ENCODE assay signal across 6 cellular contexts in the genomic region with DNA sequence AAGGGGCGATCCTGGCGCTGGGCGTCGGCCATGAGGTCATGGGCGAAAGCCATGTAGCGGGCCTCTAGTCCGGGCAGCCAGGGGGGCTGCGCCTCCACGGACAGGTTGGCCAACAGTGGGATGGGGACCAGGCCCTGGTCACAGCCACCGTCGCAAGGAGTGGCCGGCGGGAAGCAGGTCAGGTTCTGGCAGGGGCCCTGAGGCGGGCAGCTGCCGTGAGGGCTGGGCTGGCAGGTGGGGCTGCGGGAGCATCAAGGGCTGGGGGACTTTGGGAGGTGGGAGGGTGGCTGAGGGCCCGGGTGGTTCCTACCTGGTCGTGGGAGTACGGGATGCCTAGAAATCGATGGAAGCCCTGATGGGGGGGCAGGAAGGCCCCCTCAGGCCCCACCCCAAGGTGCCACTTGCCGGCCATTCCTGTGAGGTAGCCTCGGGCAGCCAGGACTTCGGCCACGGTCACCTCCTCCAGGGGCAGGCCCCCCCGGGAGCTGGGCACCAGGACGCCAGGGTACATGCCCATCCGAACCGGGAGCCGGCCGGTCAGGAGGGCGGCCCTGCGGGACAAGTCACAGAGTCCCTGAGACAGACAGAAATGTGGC. TPM values are rescaled to one million over a fixed set of nuclear protein-coding genes. Genes with fewer than 3 reads are reported as not detected.
A peak's percentile ranks its signal among the peaks of the same experiment; 100 is the strongest.
DNase-seq lines count a peak whose midpoint lies in the region; ATAC-seq and TF ChIP-seq lines count a peak whose summit lies in the region.

No MANE protein-coding gene starts in this region.

- H3K4me1 ChIP-seq in OCI-LY7 (ENCODE audit: insufficient read depth, low read length, poor library complexity, severe bottlenecking) (peaks cover 19% of the 10 kb centered on the region), esophagus muscularis mucosa (peaks cover 18 to 40% (median 29%) of the 10 kb centered on the region in 4 donors), smooth muscle cell (ENCODE audit: low read depth) (peaks cover 7% of the 10 kb centered on the region)

- H3K27me3 ChIP-seq in esophagus muscularis mucosa: peaks cover 0 to 6% (median 0%) of the 10 kb centered on the region in 4 donors
- H3K27me3 ChIP-seq in smooth muscle cell (ENCODE audit: low read depth): no peaks in the 10 kb centered on the region

- no peak overlapping the region for H3K27ac ChIP-seq in OCI-LY7 (ENCODE audit: low read depth, low read length, poor library complexity, severe bottlenecking)
- peak overlapping the region; percentile 78 to 85 (median 79) for H3K27ac ChIP-seq in esophagus muscularis mucosa (replicated peaks in 1 of 4)
- no peak overlapping the region for H3K27ac ChIP-seq in smooth muscle cell (ENCODE audit: low read depth)

- WGBS in esophagus muscularis mucosa: 90% methylated on average over 14 of the region's 32 CpGs
- 89% methylated on average over 26 of the region's 32 CpGs for WGBS in smooth muscle cell (ENCODE audit: low lambda C conversion rate)

- no peak overlapping the region for H2AFZ ChIP-seq in OCI-LY7 (ENCODE audit: low read length)
- H2AFZ ChIP-seq in smooth muscle cell (ENCODE audit: low read depth): no peak overlapping the region

- no peaks in the 10 kb centered on the region for H3K36me3 ChIP-seq in OCI-LY7 (ENCODE audit: insufficient read depth, low read length)
- peaks cover 0 to 17% (median 15%) of the 10 kb centered on the region in 4 donors for H3K36me3 ChIP-seq in esophagus muscularis mucosa
- no peaks in the 10 kb centered on the region for H3K36me3 ChIP-seq in smooth muscle cell (ENCODE audit: low read depth)

- H4K20me1 ChIP-seq in OCI-LY7 (ENCODE audit: insufficient read depth, low read length) (no peaks in the 10 kb centered on the region), smooth muscle cell (ENCODE audit: low read depth) (no peaks in the 10 kb centered on the region)

- no TSS peak for BruUV-seq in OCI-LY7 (replicated peaks; lab: Mats Ljungman, UMichigan)

- TF ChIP-seq POLR2A in esophagus muscularis mucosa (IDR thresholded peaks at IDR 0.05; ENCODE audit: low read depth): no peak

- H3K9me3 ChIP-seq in OCI-LY7 (ENCODE audit: low read length) (no peaks in the 10 kb centered on the region), esophagus muscularis mucosa (no peaks in the 10 kb centered on the region), smooth muscle cell (replicated peaks; ENCODE audit: low read depth) (no peaks in the 10 kb centered on the region)

- no peaks in the 10 kb centered on the region for H3K9me2 ChIP-seq in OCI-LY7 (ENCODE audit: insufficient read depth, low read length)

- TF ChIP-seq CTCF in OCI-LY7 (conservative IDR thresholded peaks at IDR 0.05; ENCODE audit: low read length) (no peak), esophagus muscularis mucosa (IDR thresholded peaks at IDR 0.05) (no peak), smooth muscle cell (IDR thresholded peaks at IDR 0.05; ENCODE audit: borderline replicate concordance, insufficient read depth, poor library complexity, severe bottlenecking) (no peak)

- TF ChIP-seq EP300 in esophagus muscularis mucosa (IDR thresholded peaks at IDR 0.05): no peak

- H3K4me3 ChIP-seq in OCI-LY7 (ENCODE audit: low read depth, low read length, poor library complexity, severe bottlenecking) (peak overlapping the region; percentile 93), esophagus muscularis mucosa (peak overlapping the region; percentile 70 to 87 (median 79)), smooth muscle cell (peak overlapping the region; percentile 98)

- no peak for DNase-seq in OCI-LY7 (ENCODE audit: low spot score)
- DNase-seq in esophagus muscularis mucosa (ENCODE audit: extremely low spot score): no peak
- DNase-seq in smooth muscle cell (lab: John Stamatoyannopoulos, UW; ENCODE audit: unreplicated experiment): no peak
- no peak for DNase-seq in DMS53 treated with DMSO at 0.1 percent for 48 hours (lab: John Stamatoyannopoulos, UW; ENCODE audit: unreplicated experiment)
- DNase-seq in DMS 273 (lab: John Stamatoyannopoulos, UW; ENCODE audit: unreplicated experiment): no peak

- intact Hi-C loops in OCI-LY7 (cut with micrococcal nuclease; ENCODE audit: unreplicated experiment) (no loop called here), esophagus muscularis mucosa (cut with DNase I) (loop anchor here (5.0 kb wide), 1 partner anchor 70 kb away; no protein-coding TSS in a partner anchor)

- no peak overlapping the region for H3K9ac ChIP-seq in smooth muscle cell (ENCODE audit: low read depth)

- no peaks in the 10 kb centered on the region for H3F3A ChIP-seq in smooth muscle cell (ENCODE audit: low read depth)

- ATAC-seq in HG02763 (IDR thresholded peaks at IDR 0.05; ENCODE audit: unreplicated experiment): no peak

- no peaks in the 10 kb centered on the region for H3K79me2 ChIP-seq in OCI-LY7 (ENCODE audit: insufficient read depth, low read depth, low read length)
- H3K79me2 ChIP-seq in smooth muscle cell (ENCODE audit: low read depth): no peaks in the 10 kb centered on the region

- H3K4me2 ChIP-seq in OCI-LY7 (ENCODE audit: low read length) (peak overlapping the region; percentile 68), smooth muscle cell (peak overlapping the region; percentile 93)

- POLR2A ChIA-PET in OCI-LY7 (lab: Charles Lee): no interaction called here

- CTCF ChIA-PET in OCI-LY7 (lab: Charles Lee; ENCODE audit: unreplicated experiment): no interaction called here

RNA-seq across cellular contexts. Expression of gene ARSA, which starts 1.0 kb away (rescaled TPM):
- 20.1 and 31.6 TPM in 2 replicates for total RNA-seq in OCI-LY7 (2014; rRNA removed; shearing (Covaris generic))
- total RNA-seq in OCI-LY7 (2022) (34.4 and 34.8 TPM in 2 replicates), esophagus muscularis mucosa (10 to 100 TPM; 24.5 to 49.4 (median 28.8) TPM), smooth muscle cell (16.6 and 19.9 TPM in 2 replicates)
- polyA plus RNA-seq in smooth muscle cell: 16.6 and 17.7 TPM in 2 replicates

RNA-seq across cellular contexts. Expression of gene MAPK8IP2, which starts 26.4 kb away (rescaled TPM):
- total RNA-seq in OCI-LY7 (2014; rRNA removed; shearing (Covaris generic)): 0.54 and 0.62 TPM in 2 replicates
- total RNA-seq in OCI-LY7 (2022) (1.5 and 2.2 TPM in 2 replicates), esophagus muscularis mucosa (1 to 10 TPM; 1.2 to 4.2 (median 3.4) TPM), smooth muscle cell (0.63 TPM in 2 replicates)
- polyA plus RNA-seq in smooth muscle cell: 1.2 and 1.5 TPM in 2 replicates

RNA-seq across cellular contexts. Expression of gene CHKB, which starts 44.3 kb away (rescaled TPM):
- total RNA-seq in OCI-LY7 (2014; rRNA removed; shearing (Covaris generic)): 83.8 and 85.8 TPM in 2 replicates
- total RNA-seq in OCI-LY7 (2022) (100 and 110 TPM in 2 replicates), esophagus muscularis mucosa (10 to 100 TPM; 20.7 to 43.5 (median 33.0) TPM), smooth muscle cell (33.6 and 35.2 TPM in 2 replicates)
- 62.8 and 64.8 TPM in 2 replicates for polyA plus RNA-seq in smooth muscle cell

RNA-seq across cellular contexts. Expression of gene SHANK3, which starts 45.7 kb away (rescaled TPM):
- not detected in 2 replicates for total RNA-seq in OCI-LY7 (2014; rRNA removed; shearing (Covaris generic))
- total RNA-seq in OCI-LY7 (2022) (0.07 and 0.15 TPM in 2 replicates), esophagus muscularis mucosa (10 to 100 TPM in 3 of 4 donors, 1 to 10 TPM in 1; 7.0 to 21.1 (median 16.0) TPM), smooth muscle cell (1.3 and 2.0 TPM in 2 replicates)
- polyA plus RNA-seq in smooth muscle cell: 1.6 and 1.9 TPM in 2 replicates

RNA-seq across cellular contexts. Expression of gene CPT1B, which starts 48.7 kb away (rescaled TPM):
- total RNA-seq in OCI-LY7 (2014; rRNA removed; shearing (Covaris generic)): 92.6 and 101 TPM in 2 replicates
- total RNA-seq in OCI-LY7 (2022) (138 and 162 TPM in 2 replicates), esophagus muscularis mucosa (10 to 100 TPM in 2 of 4 donors, 1 to 10 TPM in 2; 5.0 to 19.6 (median 14.6) TPM), smooth muscle cell (13.1 and 19.3 TPM in 2 replicates)
- 20.7 and 38.3 TPM in 2 replicates for polyA plus RNA-seq in smooth muscle cell

Comparison
In these comparisons a context has a peak if more than half of its experiments do, and no peak if none do; other contexts are left out.
1. H3K27ac ChIP-seq: peak in esophagus muscularis mucosa (4 of 4); none in OCI-LY7 (single experiment) and smooth muscle cell (single experiment).
2. Peak in every context shown above with its lines, with median percentiles within 50 percentile points of each other: H3K4me3 ChIP-seq.